In genomic region chr9:134766587-134766986, GRCh38 we compare ENCODE assay signal across 16 cellular contexts.
"Had no signal": no experiment of that assay in that cellular context is flagged by ENCODE, and none has a peak within 500 bp of the region (broad histone marks: within the 10 kb centered on the region; RNA-seq: fewer than 3 reads in every experiment).

No MANE protein-coding gene starts in this region.

- H3K4me3 Mint-ChIP-seq: activated CD4-positive, alpha-beta T cell treated with anti-CD3 and anti-CD28 coated beads, Interleukin-2, amount 10 ng/mL, durations not matched to agents 24 days and 14 days; activated CD8-positive, alpha-beta T cell treated with anti-CD3 and anti-CD28 coated beads, Interleukin-2, amount 10 ng/mL, durations not matched to agents 7 days and 5 days; activated naive CD4-positive, alpha-beta T cell treated with anti-CD3 and anti-CD28 coated beads, Interleukin-2, amount 50 U/mL, for 24 hours; activated T-cell treated with anti-CD3 and anti-CD28 coated beads, Interleukin-2, amount 50 U/mL, for 24 hours; naive thymus-derived CD8-positive, alpha-beta T cell; stimulated activated naive B cell treated with anti-CD40 and anti-IgM and Interleukin-4, amounts not matched to agents 10 μg/mL and 1 μg/mL and 100 μg/mL, for 72 hours had no signal

- H2AFZ ChIP-seq: parathyroid adenoma had no signal

- H3K27me3 ChIP-seq: adrenal gland, right lobe of liver, thyroid gland had no signal

- H3K27ac Mint-ChIP-seq: activated CD4-positive, alpha-beta T cell treated with anti-CD3 and anti-CD28 coated beads, Interleukin-2, amount 10 ng/mL, durations not matched to agents 24 days and 14 days; activated CD8-positive, alpha-beta T cell treated with anti-CD3 and anti-CD28 coated beads, Interleukin-2, amount 10 ng/mL, durations not matched to agents 7 days and 5 days; activated naive CD4-positive, alpha-beta T cell treated with anti-CD3 and anti-CD28 coated beads, Interleukin-2, amount 50 U/mL, for 24 hours; activated T-cell treated with anti-CD3 and anti-CD28 coated beads, Interleukin-2, amount 50 U/mL, for 24 hours; naive thymus-derived CD8-positive, alpha-beta T cell; stimulated activated naive B cell treated with anti-CD40 and anti-IgM and Interleukin-4, amounts not matched to agents 10 μg/mL and 1 μg/mL and 100 μg/mL, for 72 hours had no signal

- H3K36me3 Mint-ChIP-seq: activated naive CD4-positive, alpha-beta T cell treated with anti-CD3 and anti-CD28 coated beads, Interleukin-2, amount 50 U/mL, for 24 hours; naive thymus-derived CD8-positive, alpha-beta T cell; stimulated activated naive B cell treated with anti-CD40 and anti-IgM and Interleukin-4, amounts not matched to agents 10 μg/mL and 1 μg/mL and 100 μg/mL, for 72 hours had no signal

- H3K79me2 ChIP-seq: parathyroid adenoma had no signal

- H3K9ac ChIP-seq: parathyroid adenoma had no signal

- H3K9me3 ChIP-seq: adrenal gland, right lobe of liver, spleen, thyroid gland had no signal

- H3K4me1 Mint-ChIP-seq: activated naive CD4-positive, alpha-beta T cell treated with anti-CD3 and anti-CD28 coated beads, Interleukin-2, amount 50 U/mL, for 24 hours had no signal

- H3K4me3 ChIP-seq: adrenal gland, right lobe of liver, spleen, thyroid gland had no signal

- H3K9me3 Mint-ChIP-seq: activated CD4-positive, alpha-beta T cell treated with anti-CD3 and anti-CD28 coated beads, Interleukin-2, amount 10 ng/mL, durations not matched to agents 24 days and 14 days; activated naive CD4-positive, alpha-beta T cell treated with anti-CD3 and anti-CD28 coated beads, Interleukin-2, amount 50 U/mL, for 24 hours; activated T-cell treated with anti-CD3 and anti-CD28 coated beads, Interleukin-2, amount 50 U/mL, for 24 hours; naive thymus-derived CD8-positive, alpha-beta T cell; stimulated activated naive B cell treated with anti-CD40 and anti-IgM and Interleukin-4, amounts not matched to agents 10 μg/mL and 1 μg/mL and 100 μg/mL, for 72 hours had no signal

- H3K27ac ChIP-seq: adrenal gland, parathyroid adenoma, right lobe of liver, spleen, thyroid gland had no signal

- ATAC-seq: activated CD8-positive, alpha-beta T cell treated with anti-CD3 and anti-CD28 coated beads, Interleukin-2, amount 10 ng/mL, durations not matched to agents 7 days and 5 days; esophagus mucosa; left ventricle myocardium superior; naive thymus-derived CD8-positive, alpha-beta T cell; right lobe of liver had no signal

- DNase-seq: activated CD4-positive, alpha-beta T cell treated with anti-CD3 and anti-CD28 coated beads, Interleukin-2, amount 10 ng/mL, durations not matched to agents 24 days and 14 days; activated CD8-positive, alpha-beta T cell treated with anti-CD3 and anti-CD28 coated beads, Interleukin-2, amount 10 ng/mL, durations not matched to agents 7 days and 5 days; activated T-cell treated with anti-CD3 and anti-CD28 coated beads, Interleukin-2, amount 50 U/mL, for 24 hours; adrenal gland; cerebellar nuclear complex; effector CD8-positive, alpha-beta T cell; left ventricle myocardium superior; naive thymus-derived CD8-positive, alpha-beta T cell; right lobe of liver; spleen; stimulated activated naive B cell treated with anti-CD40 and anti-IgM and Interleukin-4, amounts not matched to agents 10 μg/mL and 1 μg/mL and 100 μg/mL, for 72 hours; T1000; thyroid gland had no signal

- H3K4me1 ChIP-seq: adrenal gland, parathyroid adenoma, right lobe of liver had no signal

- H3K36me3 ChIP-seq: right lobe of liver, thyroid gland had no signal
